In genomic region chr5:17276445-17276844, GRCh38 we compare ENCODE assay signal across 15 cellular contexts.
A peak's percentile ranks its signal among the peaks of the same experiment; 100 is the strongest.
DNase-seq lines count a peak whose midpoint lies in the region; ATAC-seq and TF ChIP-seq lines count a peak whose summit lies in the region.
"Had no signal": no experiment of that assay in that cellular context is flagged by ENCODE, and none has a peak within 500 bp of the region (broad histone marks: within the 10 kb centered on the region; RNA-seq: fewer than 3 reads in every experiment).

No MANE protein-coding gene starts in this region.

- POLR2A ChIA-PET in RWPE1 (lab: Yijun Ruan, JAX; ENCODE audit: low non-redundant PET) = no interaction called here

- ATAC-seq in GM18868 (IDR thresholded peaks at IDR 0.05; ENCODE audit: unreplicated experiment) (peak; percentile 50), GM21528 (IDR thresholded peaks at IDR 0.05; ENCODE audit: low FRiP score, unreplicated experiment) (peak; percentile 67), HG03097 (IDR thresholded peaks at IDR 0.05; ENCODE audit: low FRiP score, unreplicated experiment) (peak; percentile 49)

- DNase-seq in germinal center (ENCODE audit: low spot score) (peak; percentile 52), RWPE1 (ENCODE audit: low spot score) (no peak), ecto neural progenitor cell (ENCODE audit: low spot score) (no peak)
- no peak for DNase-seq in activated CD4-positive, CD25-positive, alpha-beta regulatory T cell treated with anti-CD3 and anti-CD28 coated beads, Interleukin-2, amount 50 U/mL, for 72 hours
- no peak for DNase-seq in activated CD4-positive, alpha-beta T cell treated with anti-CD3 and anti-CD28 coated beads for 1 hour
- DNase-seq: CD4-positive, CD25-positive, alpha-beta regulatory T cell; effector CD8-positive, alpha-beta T cell; NCI-H1436 treated with DMSO at 0.1 percent for 48 hours; OCI-M1; T1000 had no signal

- CTCF ChIA-PET in RWPE1 (lab: Yijun Ruan, JAX) = no interaction called here

- TF ChIP-seq CTCF in RWPE1 (conservative IDR thresholded peaks at IDR 0.05; ENCODE audit: low read depth) = no peak

- H3K27ac ChIP-seq in RWPE1 = no peak overlapping the region
- H3K27ac ChIP-seq: ascending aorta, parathyroid adenoma had no signal
